In genomic region chr16:75908301-75908700, GRCh38 we compare ENCODE assay signal across 13 cellular contexts.
DNase-seq lines count a peak whose midpoint lies in the region; TF ChIP-seq lines count a peak whose summit lies in the region.
"Had no signal": no experiment of that assay in that cellular context is flagged by ENCODE, and none has a peak within 500 bp of the region (broad histone marks: within the 10 kb centered on the region; RNA-seq: fewer than 3 reads in every experiment).

No MANE protein-coding gene starts in this region.

- no peaks in the 10 kb centered on the region for H3K36me3 ChIP-seq in SJCRH30

- no peaks in the 10 kb centered on the region for H3K9me3 ChIP-seq in SJCRH30 (replicated peaks)
- H3K9me3 ChIP-seq: A549 had no signal

- H3K4me1 ChIP-seq in SJCRH30 = no peaks in the 10 kb centered on the region
- H3K4me1 ChIP-seq: A549 had no signal

- TF ChIP-seq CTCF in GM20000 (IDR thresholded peaks at IDR 0.05; ENCODE audit: extremely low read depth, missing control alignments) = no peak

- in situ Hi-C loops in G401 (cut with HindIII; ENCODE audit: low sequenced_read_pairs) = no loop called here

- no peaks in the 10 kb centered on the region for H3K27me3 ChIP-seq in SJCRH30

- peak; percentile 83 for DNase-seq in G401 (ENCODE audit: low spot score)
- peak; percentile 93 for DNase-seq in NCI-H2171 (lab: John Stamatoyannopoulos, UW)
- DNase-seq in cerebellar cortex (ENCODE audit: low spot score) = peak; percentile 80
- no peak for DNase-seq in GM20000 (ENCODE audit: low spot score)
- no peak for DNase-seq in globus pallidus (ENCODE audit: low spot score)
- no peak for DNase-seq in RPMI8226
- no peak for DNase-seq in SJCRH30
- DNase-seq: CD8-positive, alpha-beta T cell; COR-L47; DMS53; H7 had no signal

- no peak overlapping the region for H3K4me3 ChIP-seq in SJCRH30
- H3K4me3 ChIP-seq: A549, GM23338 had no signal

- no peak overlapping the region for H3K27ac ChIP-seq in SJCRH30
- H3K27ac ChIP-seq: A549 had no signal

Comparison
In these comparisons a context has a peak if more than half of its experiments do, and no peak if none do; other contexts are left out.
1. DNase-seq: peak in G401 (single experiment), NCI-H2171 (single experiment) and cerebellar cortex (single experiment); none in GM20000 (single experiment), globus pallidus (single experiment), RPMI8226 (single experiment) and SJCRH30 (0 of 2).